8 cellular contexts compared by ENCODE assay signal in genomic region chr3:183824761-183825379, GRCh38. TPM values are rescaled to one million over a fixed set of nuclear protein-coding genes. Genes with fewer than 3 reads are reported as not detected.
DNase-seq lines count a peak whose midpoint lies in the region; ATAC-seq, FAIRE-seq and TF ChIP-seq lines count a peak whose summit lies in the region.

No MANE protein-coding gene starts in this region.

- H3K9ac ChIP-seq in colonic mucosa (ENCODE audit: low read depth in 2 of 2, low read length in 2 of 2) = peak overlapping the region; percentile 34 to 62

- peaks cover 5% of the 10 kb centered on the region; the same call in 1 of the 2 replicates for H3K9me3 ChIP-seq in SJSA1 (replicated peaks)
- H3K9me3 ChIP-seq in colonic mucosa = no peaks in the 10 kb centered on the region
- no peaks in the 10 kb centered on the region for H3K9me3 ChIP-seq in right lobe of liver

- ATAC-seq in GM21825 (IDR thresholded peaks at IDR 0.05; ENCODE audit: unreplicated experiment) = peak; percentile 27
- peak; percentile 5 to 33 (median 19) for ATAC-seq in right lobe of liver
- no peak for ATAC-seq in GM19035 (IDR thresholded peaks at IDR 0.05; ENCODE audit: unreplicated experiment)

- peaks cover 18% of the 10 kb centered on the region for H3K4me1 ChIP-seq in SJSA1 (replicated peaks)
- no peaks in the 10 kb centered on the region for H3K4me1 ChIP-seq in colonic mucosa
- H3K4me1 ChIP-seq in right lobe of liver = peaks cover 0 to 16% (median 0%) of the 10 kb centered on the region in 4 donors

- H3K36me3 ChIP-seq in SJSA1 (peaks cover 19% of the 10 kb centered on the region), colonic mucosa (no peaks in the 10 kb centered on the region), right lobe of liver (peaks cover 0 to 2% (median 0%) of the 10 kb centered on the region in 4 donors)

- no peak for TF ChIP-seq POLR2A in right lobe of liver (IDR thresholded peaks at IDR 0.05)

- no peak for TF ChIP-seq CTCF in colonic mucosa (IDR thresholded peaks at IDR 0.05)
- no peak for TF ChIP-seq CTCF in right lobe of liver (IDR thresholded peaks at IDR 0.05)

- no peak for FAIRE-seq in RCC 7860 (lab: Jason Lieb, UNC)

- intact Hi-C loops in colonic mucosa (cut with DNase I) (no loop called here), right lobe of liver (cut with DNase I) (no loop called here)

- peak; percentile 41 for DNase-seq in ELF-1 (ENCODE audit: low read depth, low spot score)
- DNase-seq in SJSA1 (ENCODE audit: low read depth in 1 of 2, low spot score in 2 of 2) = peak in 1 of 2 experiments; percentile 36
- DNase-seq in colonic mucosa = no peak
- no peak for DNase-seq in right lobe of liver
- DNase-seq in RCC 7860 (ENCODE audit: low spot score) = no peak

- no peak overlapping the region for H3K27ac ChIP-seq in SJSA1
- H3K27ac ChIP-seq in colonic mucosa = no peak overlapping the region
- H3K27ac ChIP-seq in right lobe of liver = no peak overlapping the region
- H3K27ac ChIP-seq in temporal lobe (ENCODE audit: low read depth, low read length) = peak overlapping the region; percentile 91

- no CpG with 5 or more reads among the region's 74 CpGs for whole genome bisulfite sequencing in right lobe of liver (ENCODE audit: insufficient coverage, low coverage, low lambda C conversion rate, missing lambda C conversion rate)

- H3K27me3 ChIP-seq in SJSA1 (replicated peaks) (no peaks in the 10 kb centered on the region), colonic mucosa (no peaks in the 10 kb centered on the region), right lobe of liver (no peaks in the 10 kb centered on the region)

- H3K4me3 ChIP-seq in SJSA1 (peak overlapping the region; percentile 73), colonic mucosa (peak overlapping the region; percentile 77), right lobe of liver (peak overlapping the region; percentile 35 to 56 (median 44))

RNA-seq across cellular contexts. Expression of gene MAP6D1, which starts 0.5 kb away (rescaled TPM):
- total RNA-seq in SJSA1 (2014; rRNA removed; shearing (Covaris generic)) = 1.5 and 3.0 TPM in 2 replicates
- total RNA-seq in colonic mucosa (under 1 TPM in 1 of 2 donors, not detected in 1; 0.98 TPM), right lobe of liver (under 1 TPM; 0.22 to 0.61 (median 0.37) TPM), temporal lobe (5.2 TPM)

RNA-seq across cellular contexts. Expression of gene PARL, which starts 59.8 kb away (rescaled TPM):
- total RNA-seq in SJSA1 (2014; rRNA removed; shearing (Covaris generic)) = 38.4 and 46.6 TPM in 2 replicates
- total RNA-seq in colonic mucosa = 10 to 100 TPM; 64.8 to 67.9 TPM
- total RNA-seq in right lobe of liver = 10 to 100 TPM; 23.7 to 29.0 (median 26.2) TPM
- total RNA-seq in temporal lobe = 17.7 TPM
